In the genomic region with DNA sequence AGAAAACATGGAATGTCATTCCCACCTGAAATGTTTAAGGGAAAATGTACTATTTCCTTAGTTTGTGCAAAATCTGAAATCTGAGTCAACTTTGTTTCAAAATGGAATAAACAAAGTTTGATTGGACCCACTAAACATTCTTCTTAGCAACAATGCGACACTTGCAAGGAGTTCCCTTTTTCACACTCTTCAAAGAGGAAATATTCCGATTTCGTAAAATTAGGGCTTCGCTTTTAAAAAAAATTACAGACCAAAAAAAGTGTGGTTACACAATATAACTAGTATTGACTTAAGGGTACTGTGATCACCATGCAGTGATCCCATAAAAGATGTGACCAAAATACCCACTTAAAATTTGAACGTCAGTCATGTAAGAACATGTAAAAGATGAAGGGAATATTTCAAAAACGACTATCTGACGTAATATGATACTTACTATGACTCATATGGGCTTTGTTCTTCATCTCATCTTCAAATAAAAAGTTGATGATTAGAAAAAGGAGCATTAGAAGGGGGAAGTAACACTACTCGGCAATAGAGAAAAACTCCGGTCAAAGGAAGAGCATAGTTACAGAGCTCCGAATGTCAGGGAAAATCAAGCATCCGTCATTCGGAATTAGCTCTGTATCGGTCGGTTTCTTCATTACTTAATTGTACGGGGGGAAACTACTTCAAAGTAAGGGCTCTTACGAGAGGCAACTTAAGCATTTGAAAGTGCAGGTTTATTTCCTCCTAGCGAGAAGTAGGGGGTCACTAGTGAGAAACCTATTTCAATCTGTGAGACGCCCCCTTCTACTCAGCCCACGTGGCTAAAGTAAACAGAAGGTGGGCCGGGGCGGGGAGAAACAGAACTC, we compare ENCODE assay signal across 8 cellular contexts. TPM values are rescaled to one million over a fixed set of nuclear protein-coding genes. Genes with fewer than 3 reads are reported as not detected.
DNase-seq lines count a peak whose midpoint lies in the region; ATAC-seq, FAIRE-seq and TF ChIP-seq lines count a peak whose summit lies in the region.

No MANE protein-coding gene starts in this region.

- H3K27me3 Mint-ChIP-seq in T-helper 17 cell: no peaks in the 10 kb centered on the region

- peak overlapping the region; percentile 80 to 88 (median 83) for H3K27ac ChIP-seq in sigmoid colon

- DNase-seq in T-helper 17 cell (no peak), foreskin fibroblast (peak; percentile 21 to 51), sigmoid colon (no peak), RKO (ENCODE audit: low spot score) (no peak), NCI-H82 (lab: John Stamatoyannopoulos, UW) (no peak)

- peak overlapping the region; percentile 99 for H3K27ac Mint-ChIP-seq in T-helper 17 cell

- TF ChIP-seq EP300 in sigmoid colon (IDR thresholded peaks at IDR 0.05): no peak

- no peak for TF ChIP-seq CTCF in foreskin fibroblast (IDR thresholded peaks at IDR 0.05; ENCODE audit: low read depth, low read length)
- no peak for TF ChIP-seq CTCF in sigmoid colon (IDR thresholded peaks at IDR 0.05)

- peak; percentile 28 for FAIRE-seq in G401.6 (lab: Jason Lieb, UNC)

- intact Hi-C loops in sigmoid colon (cut with DNase I): loop anchor here (5.0 to 10.0 kb wide), 3 partner anchors 102 to 650 kb away; a partner anchor contains a TSS

- no peaks in the 10 kb centered on the region for H3K36me3 ChIP-seq in sigmoid colon

- H3K9me3 ChIP-seq in T-helper 17 cell (ENCODE audit: control insufficient read depth, low read length, poor library complexity, severe bottlenecking) (peaks cover 3% of the 10 kb centered on the region), sigmoid colon (no peaks in the 10 kb centered on the region)

- ATAC-seq in HG02571 (IDR thresholded peaks at IDR 0.05; ENCODE audit: unreplicated experiment) (peak; percentile 1), T-helper 17 cell (peak; percentile 4), GM18873 (IDR thresholded peaks at IDR 0.05; ENCODE audit: low FRiP score, unreplicated experiment) (no peak)

- peaks cover 8% of the 10 kb centered on the region for H3K36me3 Mint-ChIP-seq in T-helper 17 cell (ENCODE audit: low read depth)

- peak overlapping the region; percentile 99 for H3K4me3 Mint-ChIP-seq in T-helper 17 cell

- H3K27me3 ChIP-seq in sigmoid colon: no peaks in the 10 kb centered on the region

- WGBS in sigmoid colon, 2 donors: 31 to 60% methylated on average over 21 of the region's 21 CpGs

- TF ChIP-seq POLR2A in sigmoid colon (IDR thresholded peaks at IDR 0.05): no peak

- H3K4me3 ChIP-seq in foreskin fibroblast (ENCODE audit: low read depth in 1 of 2, low read length in 2 of 2) (peak overlapping the region; percentile 87 to 95), sigmoid colon (peak overlapping the region; percentile 72 to 89 (median 74))

- peaks cover 37% of the 10 kb centered on the region for H3K4me1 Mint-ChIP-seq in T-helper 17 cell

- peaks cover 0 to 32% (median 22%) of the 10 kb centered on the region in 4 donors for H3K4me1 ChIP-seq in sigmoid colon

RNA-seq across cellular contexts. Expression of a gene that starts 1.4 kb away (rescaled TPM):
- total RNA-seq in T-helper 17 cell (10 to 100 TPM; 41.1 to 53.2 TPM), sigmoid colon (10 to 100 TPM; 24.6 to 30.9 (median 24.8) TPM)
- polyA plus RNA-seq in sigmoid colon: 1 to 10 TPM; 2.4 to 5.2 (median 3.2) TPM

Comparison
In these comparisons a context has a peak if more than half of its experiments do, and no peak if none do; other contexts are left out.
1. DNase-seq: peak in foreskin fibroblast (2 of 2); none in T-helper 17 cell (0 of 3), sigmoid colon (single experiment), RKO (single experiment) and NCI-H82 (single experiment).